1 cellular context compared by ENCODE assay signal in genomic region chr14:23335623-23336022, GRCh38.
TF ChIP-seq lines count a peak whose summit lies in the region.

No MANE protein-coding gene starts in this region.

TF ChIP-seq in K562, 482 proteins besides CTCF, POLR2A, EP300 and RAD21 (continued from another document):
- TF ChIP-seq MGA (IDR thresholded peaks at IDR 0.05) (peak; percentile 52), ZKSCAN8 (CRISPR knock-in tag; IDR thresholded peaks at IDR 0.05) (no peak), L3MBTL2 (IDR thresholded peaks at IDR 0.05) (peak; percentile 82), ZNF134 (CRISPR knock-in tag; conservative IDR thresholded peaks at IDR 0.05) (no peak), TEAD4 (IDR thresholded peaks at IDR 0.05; ENCODE audit: low read length) (peak; percentile 20; the same call in 1 of the 2 replicates), TEAD4 (CRISPR knock-in tag; IDR thresholded peaks at IDR 0.05; ENCODE audit: borderline replicate concordance) (no peak), SAP30 (IDR thresholded peaks at IDR 0.05; ENCODE audit: borderline replicate concordance, insufficient read depth, low read depth, low read length, poor library complexity, severe bottlenecking) (no peak), THRB (CRISPR knock-in tag; conservative IDR thresholded peaks at IDR 0.05) (no peak), SOX6 (IDR thresholded peaks at IDR 0.05) (no peak)
